Comparison of ENCODE assay signal across 1 cellular context in genomic region chr9:124868511-124869465, GRCh38.
TF ChIP-seq lines count a peak whose summit lies in the region.

No MANE protein-coding gene starts in this region.

TF ChIP-seq in K562, 482 proteins besides CTCF, POLR2A, EP300 and RAD21 (continues in another document):
- no peak for TF ChIP-seq ZNF696 (CRISPR knock-in tag; conservative IDR thresholded peaks at IDR 0.05)
- TF ChIP-seq POU5F1 (IDR thresholded peaks at IDR 0.05; ENCODE audit: borderline replicate concordance, low read depth, low read length, partially characterized antibody) = peak; percentile 21
- peak; percentile 77 for TF ChIP-seq CREM (IDR thresholded peaks at IDR 0.05; ENCODE audit: low read depth)
- TF ChIP-seq THAP7 (CRISPR knock-in tag; IDR thresholded peaks at IDR 0.05) = peak; percentile 16; the same call in 1 of the 2 replicates
- TF ChIP-seq SUPT5H (IDR thresholded peaks at IDR 0.05) = peak; percentile 96
- TF ChIP-seq SOX6 (IDR thresholded peaks at IDR 0.05) = 0 out of 2 replicates have a peak, but pooled peaks have one; percentile 22
- TF ChIP-seq ELF4 (CRISPR knock-in tag; IDR thresholded peaks at IDR 0.05) = no peak
- TF ChIP-seq DACH1 (IDR thresholded peaks at IDR 0.05; ENCODE audit: partially characterized antibody) = no peak
- TF ChIP-seq ZNF589 (CRISPR knock-in tag; IDR thresholded peaks at IDR 0.05; ENCODE audit: low read depth) = peak; percentile 60; the same call in 1 of the 2 replicates
- no peak for TF ChIP-seq THRA (IDR thresholded peaks at IDR 0.05)
- TF ChIP-seq ETV1 (tag; conservative IDR thresholded peaks at IDR 0.05; ENCODE audit: low read depth) = 0 out of 2 replicates have a peak, but pooled peaks have one; percentile 17
- TF ChIP-seq MEF2D (tag; conservative IDR thresholded peaks at IDR 0.05; ENCODE audit: low read depth) = no peak
- TF ChIP-seq ZNF76 (CRISPR knock-in tag; IDR thresholded peaks at IDR 0.05; ENCODE audit: borderline replicate concordance) = 0 out of 2 replicates have a peak, but pooled peaks have one; percentile 46
- no peak for TF ChIP-seq SRSF1 (IDR thresholded peaks at IDR 0.05; ENCODE audit: low read depth, low read length)
- TF ChIP-seq HES1 (IDR thresholded peaks at IDR 0.05; ENCODE audit: low read depth) = no peak
- TF ChIP-seq SIN3B (IDR thresholded peaks at IDR 0.05; ENCODE audit: low read depth) = no peak
- no peak for TF ChIP-seq PHB2 (IDR thresholded peaks at IDR 0.05; ENCODE audit: low read depth)
- no peak for TF ChIP-seq ARNT (IDR thresholded peaks at IDR 0.05)
- TF ChIP-seq ARHGAP35 (IDR thresholded peaks at IDR 0.05; ENCODE audit: partially characterized antibody) = no peak
- peak; percentile 55 for TF ChIP-seq FUS (optimal IDR thresholded peaks at IDR 0.05; ENCODE audit: low read depth, low read length)
- TF ChIP-seq CEBPZ (IDR thresholded peaks at IDR 0.05; ENCODE audit: borderline replicate concordance, low read depth, low read length) = no peak
- no peak for TF ChIP-seq ZNF354B (CRISPR knock-in tag; IDR thresholded peaks at IDR 0.05)
- TF ChIP-seq GTF3C2 (IDR thresholded peaks at IDR 0.05; ENCODE audit: borderline replicate concordance, extremely low read depth, insufficient read length) = no peak
- TF ChIP-seq MAZ (CRISPR knock-in tag; conservative IDR thresholded peaks at IDR 0.05 in 1 of 2, IDR thresholded peaks at IDR 0.05 in 1 of 2) = peak; percentile 58 to 70; a peak in 2 of 4 replicates
- peak; percentile 91 for TF ChIP-seq RBM22 (IDR thresholded peaks at IDR 0.05; ENCODE audit: low read depth, low read length, poor library complexity, severe bottlenecking)
- TF ChIP-seq GTF2A2 (tag; IDR thresholded peaks at IDR 0.05) = no peak
- peak in 1 of 2 experiments; percentile 67; a peak in 1 of 4 replicates for TF ChIP-seq KDM4B (IDR thresholded peaks at IDR 0.05; ENCODE audit: borderline replicate concordance in 2 of 2, low read depth in 1 of 2)
- no peak for TF ChIP-seq ZBTB26 (CRISPR knock-in tag; IDR thresholded peaks at IDR 0.05)
- TF ChIP-seq AFF1 (IDR thresholded peaks at IDR 0.05; ENCODE audit: low read depth in 1 of 2, partially characterized antibody in 2 of 2) = peak in 1 of 2 experiments; percentile 19
